Comparison of ENCODE assay signal across 24 cellular contexts in genomic region chr7:69588773-69589172, GRCh38. TPM values are rescaled to one million over a fixed set of nuclear protein-coding genes. Genes with fewer than 3 reads are reported as not detected.
DNase-seq lines count a peak whose midpoint lies in the region; ATAC-seq, FAIRE-seq and TF ChIP-seq lines count a peak whose summit lies in the region.
"Had no signal": no experiment of that assay in that cellular context is flagged by ENCODE, and none has a peak within 500 bp of the region (broad histone marks: within the 10 kb centered on the region; RNA-seq: fewer than 3 reads in every experiment).

No MANE protein-coding gene starts in this region.

- WGBS in SK-N-SH (ENCODE audit: low lambda C conversion rate) = 72% methylated on average over 5 of the region's 5 CpGs
- WGBS in heart left ventricle, 4 donors = 64 to 72% (median 67%) methylated on average over 5 of the region's 5 CpGs

- H3K9me2 ChIP-seq in SK-N-SH = no peaks in the 10 kb centered on the region

- no peaks in the 10 kb centered on the region for H4K20me1 ChIP-seq in SK-N-SH (ENCODE audit: insufficient read depth)
- H4K20me1 ChIP-seq in endothelial cell of umbilical vein (replicated peaks; ENCODE audit: control insufficient read depth, extremely low read depth, insufficient read depth, low read length) = no peaks in the 10 kb centered on the region

- no peak for TF ChIP-seq RAD21 in SK-N-SH (IDR thresholded peaks at IDR 0.05; ENCODE audit: low read length)

- H3K4me3 ChIP-seq in SK-N-SH (ENCODE audit: low read depth in 2 of 2, low read length in 1 of 2) (no peak overlapping the region), endothelial cell of umbilical vein (replicated peaks in 1 of 3; ENCODE audit: insufficient read depth in 1 of 3, low read depth in 1 of 3, low read length in 3 of 3) (no peak overlapping the region), heart left ventricle (no peak overlapping the region)
- H3K4me3 ChIP-seq: GM23338, PC-9 had no signal

- H2AFZ ChIP-seq in SK-N-SH (ENCODE audit: low read depth) = no peak overlapping the region
- H2AFZ ChIP-seq in endothelial cell of umbilical vein (ENCODE audit: low read depth, low read length) = no peak overlapping the region
- H2AFZ ChIP-seq: GM23338, PC-9 had no signal

- FAIRE-seq in endothelial cell of umbilical vein (lab: Jason Lieb, UNC) = no peak
- no peak for FAIRE-seq in GM12891 (lab: Jason Lieb, UNC)

- BruUV-seq in endothelial cell of umbilical vein (replicated peaks; lab: Mats Ljungman, UMichigan) = no TSS peak

- CTCF ChIA-PET in SK-N-SH (lab: Yijun Ruan, JAX) = interaction anchor here (1.2 kb wide), 1 partner anchor 343 kb away, joined by 3 read pairs; no protein-coding TSS in a partner anchor
- CTCF ChIA-PET in endothelial cell of umbilical vein (lab: Charles Lee) = interaction anchor here (1.7 kb wide), 1 partner anchor 8 kb away, joined by 3 read pairs; no protein-coding TSS in a partner anchor

- H3K27me3 ChIP-seq in SK-N-SH (ENCODE audit: insufficient read depth) (no peaks in the 10 kb centered on the region; the same call in 1 of the 2 replicates), endothelial cell of umbilical vein (ENCODE audit: control insufficient read depth in 2 of 2, insufficient read depth in 2 of 2, low read length in 2 of 2) (no peaks in the 10 kb centered on the region), heart left ventricle (peaks cover 0 to 4% (median 0%) of the 10 kb centered on the region in 9 donors)
- H3K27me3 ChIP-seq: BE2C had no signal

- H3K79me2 ChIP-seq in SK-N-SH (ENCODE audit: insufficient read depth) = no peaks in the 10 kb centered on the region
- H3K79me2 ChIP-seq in endothelial cell of umbilical vein (ENCODE audit: control insufficient read depth, insufficient read depth, low read length) = no peaks in the 10 kb centered on the region

- no peak for TF ChIP-seq EP300 in SK-N-SH (IDR thresholded peaks at IDR 0.05; ENCODE audit: borderline replicate concordance in 1 of 2, low read depth in 1 of 2, low read length in 1 of 2)

- ATAC-seq in SK-N-SH treated with all-trans-retinoic acid at 6 μM for 48 hours (no peak), heart left ventricle (no peak)
- ATAC-seq: GM23338, HCT116 had no signal

- H3K4me1 ChIP-seq in SK-N-SH (ENCODE audit: control insufficient read depth in 1 of 2, insufficient read depth in 2 of 2, low read depth in 1 of 2, low read length in 1 of 2) (no peaks in the 10 kb centered on the region), endothelial cell of umbilical vein (ENCODE audit: control insufficient read depth, extremely low read depth, insufficient read depth, low read length) (no peaks in the 10 kb centered on the region), heart left ventricle (no peaks in the 10 kb centered on the region)
- H3K4me1 ChIP-seq: BE2C had no signal

- peaks cover under 1% of the 10 kb centered on the region for H3F3A ChIP-seq in SK-N-SH (replicated peaks; ENCODE audit: insufficient read depth)

- H3K36me3 ChIP-seq in SK-N-SH (replicated peaks in 1 of 2; ENCODE audit: control insufficient read depth in 1 of 2, insufficient read depth in 2 of 2, low read length in 1 of 2) = no peaks in the 10 kb centered on the region
- H3K36me3 ChIP-seq in endothelial cell of umbilical vein (ENCODE audit: control insufficient read depth in 2 of 2, extremely low read depth in 1 of 2, insufficient read depth in 2 of 2, low read length in 2 of 2) = no peaks in the 10 kb centered on the region
- H3K36me3 ChIP-seq in heart left ventricle = no peaks in the 10 kb centered on the region
- H3K36me3 ChIP-seq: BE2C had no signal

- H3K9me3 ChIP-seq in SK-N-SH (no peaks in the 10 kb centered on the region), endothelial cell of umbilical vein (replicated peaks; ENCODE audit: control insufficient read depth, insufficient read depth, low read length) (no peaks in the 10 kb centered on the region), heart left ventricle (peaks cover 0 to 9% (median 0%) of the 10 kb centered on the region in 12 donors)
- H3K9me3 ChIP-seq: BE2C had no signal

- H3K4me2 ChIP-seq in SK-N-SH (no peak overlapping the region), endothelial cell of umbilical vein (ENCODE audit: insufficient read depth, low read length) (no peak overlapping the region)
- H3K4me2 ChIP-seq: GM23338, PC-9 had no signal

- no peak for TF ChIP-seq CTCF in SK-N-SH (IDR thresholded peaks at IDR 0.05)
- no peak for TF ChIP-seq CTCF in endothelial cell of umbilical vein (IDR thresholded peaks at IDR 0.05; ENCODE audit: extremely low read depth in 1 of 2, insufficient read depth in 1 of 2, low read depth in 1 of 2, low read length in 2 of 2)
- TF ChIP-seq CTCF in heart left ventricle (IDR thresholded peaks at IDR 0.05) = no peak

- DNase-seq in SK-N-SH = no peak
- no peak for DNase-seq in endothelial cell of umbilical vein (ENCODE audit: low read depth, low spot score)
- peak; percentile 85 for DNase-seq in midbrain (lab: John Stamatoyannopoulos, UW)
- DNase-seq in GOT3 (lab: John Stamatoyannopoulos, UW) = no peak
- DNase-seq in heart left ventricle = no peak
- DNase-seq in NCI-H2081 treated with DMSO at 0.1 percent for 48 hours (lab: John Stamatoyannopoulos, UW) = no peak
- no peak for DNase-seq in GM12891 (ENCODE audit: insufficient read length, low spot score)
- DNase-seq: BE2C; CD4-positive, CD25-positive, alpha-beta regulatory T cell; COR-L47; DMS 273 treated with DMSO at 0.1 percent for 48 hours; GDM1; KBM-7; NCI-H1105 treated with DMSO at 0.1 percent for 48 hours; NCI-H1694; NCI-H2107; NCI-H2227 treated with DMSO at 0.1 percent for 48 hours; NCI-H510A treated with DMSO at 0.1 percent for 48 hours; PC-9; SIG-M5 had no signal

- dilution Hi-C loops in endothelial cell of umbilical vein (cut with MboI; ENCODE audit: extremely low pct_ligation_motif_present, low sequenced_read_pairs) = no loop called here

- H3K9ac ChIP-seq in SK-N-SH = no peak overlapping the region
- H3K9ac ChIP-seq in endothelial cell of umbilical vein (replicated peaks; ENCODE audit: extremely low read depth, insufficient read depth, low read length) = no peak overlapping the region

- intact Hi-C loops in endothelial cell of umbilical vein (cut with micrococcal nuclease) = no loop called here
- intact Hi-C loops in heart left ventricle (cut with DNase I) = no loop called here

- no peak overlapping the region for H3K27ac ChIP-seq in SK-N-SH (ENCODE audit: low read depth in 2 of 2, low read length in 1 of 2)
- no peak overlapping the region for H3K27ac ChIP-seq in endothelial cell of umbilical vein (ENCODE audit: insufficient read depth, low read depth, low read length)
- no peak overlapping the region for H3K27ac ChIP-seq in heart left ventricle
- H3K27ac ChIP-seq: PC-9, RWPE1 had no signal

- POLR2A ChIA-PET in SK-N-SH (lab: Yijun Ruan, JAX) (no interaction called here), endothelial cell of umbilical vein (lab: Charles Lee) (no interaction called here)

- TF ChIP-seq POLR2A in endothelial cell of umbilical vein (IDR thresholded peaks at IDR 0.05; ENCODE audit: low read depth, low read length) = no peak
- TF ChIP-seq POLR2A in heart left ventricle (IDR thresholded peaks at IDR 0.05) = no peak
- TF ChIP-seq POLR2A in GM12891 (IDR thresholded peaks at IDR 0.05; ENCODE audit: low read depth, low read length) = no peak

- H3K9me1 ChIP-seq in endothelial cell of umbilical vein (replicated peaks; ENCODE audit: control insufficient read depth, extremely low read depth, insufficient read depth, low read length) = no peaks in the 10 kb centered on the region

TF ChIP-seq in SK-N-SH treated with all-trans-retinoic acid at 6 μM for 48 hours, 23 proteins besides CTCF, POLR2A, EP300 and RAD21 (continues in another document):
- TF ChIP-seq ZFP3 (CRISPR knock-in tag; IDR thresholded peaks at IDR 0.05) = no peak

TF ChIP-seq in SK-N-SH, 30 proteins besides CTCF, POLR2A, EP300 and RAD21:
- TF ChIP-seq CHD2 (IDR thresholded peaks at IDR 0.05; ENCODE audit: low read length, partially characterized antibody) = no peak

TF ChIP-seq in endothelial cell of umbilical vein, 7 proteins besides CTCF, POLR2A, EP300 and RAD21:
- TF ChIP-seq EZH2 (IDR thresholded peaks at IDR 0.05; ENCODE audit: borderline replicate concordance, low read depth, low read length, severe bottlenecking) (no peak), JUN (IDR thresholded peaks at IDR 0.05; ENCODE audit: borderline replicate concordance, insufficient read depth, insufficient read length, low read depth) (peak; percentile 30)

TF ChIP-seq in GM12891, 5 proteins besides CTCF, POLR2A, EP300 and RAD21:
- no peak for TF ChIP-seq TAF1 (IDR thresholded peaks at IDR 0.05; ENCODE audit: low read depth, low read length)
- no peak for TF ChIP-seq PAX5 (IDR thresholded peaks at IDR 0.05; ENCODE audit: insufficient read depth, low read length, severe bottlenecking)
- no peak for TF ChIP-seq SPI1 (IDR thresholded peaks at IDR 0.05; ENCODE audit: low read depth, low read length)
- TF ChIP-seq POLR2AphosphoS5 (IDR thresholded peaks at IDR 0.05; ENCODE audit: low read depth, low read length) = no peak
- TF ChIP-seq POU2F2 (IDR thresholded peaks at IDR 0.05; ENCODE audit: low read depth, low read length) = no peak
TF ChIP-seq in GM12891: peak in this region for 0.

RNA-seq across cellular contexts. Expression of gene AUTS2, which starts 9.5 kb away (rescaled TPM):
- 7.8 and 15.6 TPM in 2 replicates for polyA plus RNA-seq in SK-N-SH (2012; rRNA removed)
- polyA plus RNA-seq in SK-N-SH (2012; cell fraction: cytosol; rRNA removed) = 6.6 and 8.9 TPM in 2 replicates
- 77.7 and 103 TPM in 2 replicates for polyA plus RNA-seq in SK-N-SH (2012; cell fraction: nucleus; rRNA removed)
- total RNA-seq in endothelial cell of umbilical vein = 8.0 and 11.3 TPM in 2 replicates
- 0.59 and 0.83 TPM in 2 replicates for polyA plus RNA-seq in endothelial cell of umbilical vein
- polyA plus RNA-seq in endothelial cell of umbilical vein (2011; cell fraction: cytosol; rRNA removed) = 0.41 and 0.50 TPM in 2 replicates
- 4.4 and 5.8 TPM in 2 replicates for polyA plus RNA-seq in endothelial cell of umbilical vein (2011; cell fraction: nucleus; rRNA removed)
- polyA plus RNA-seq in endothelial cell of umbilical vein (2012) = 0.50 and 0.74 TPM in 2 replicates
- polyA minus RNA-seq in endothelial cell of umbilical vein = 4.2 and 8.1 TPM in 2 replicates
- not detected for polyA minus RNA-seq in endothelial cell of umbilical vein (2011; cell fraction: cytosol; rRNA and poly(A)+ RNA removed)
- polyA minus RNA-seq in endothelial cell of umbilical vein (2011; cell fraction: nucleus; rRNA and poly(A)+ RNA removed) = 20.0 and 20.9 TPM in 2 replicates
- 10 to 100 TPM in 4 of 9 donors, 1 to 10 TPM in 5; 5.4 to 14.0 (median 8.3) TPM for total RNA-seq in heart left ventricle
- 1 to 10 TPM; 3.4 to 3.7 TPM for polyA plus RNA-seq in heart left ventricle
- 9.2 TPM for polyA plus RNA-seq in GM12891 (2012; ENCODE audit: low read depth, missing spikeins)
- total RNA-seq: PC-9 had no signal
